ENCODE assay signal across 8 cellular contexts in genomic region chr17:54901230-54901847, GRCh38. TPM values are rescaled to one million over a fixed set of nuclear protein-coding genes. Genes with fewer than 3 reads are reported as not detected.
A peak's percentile ranks its signal among the peaks of the same experiment; 100 is the strongest.
DNase-seq lines count a peak whose midpoint lies in the region; ATAC-seq and TF ChIP-seq lines count a peak whose summit lies in the region.

No MANE protein-coding gene starts in this region.

- no peaks in the 10 kb centered on the region for H3K36me3 Mint-ChIP-seq in activated T-helper 1 cell treated with anti-CD3 and anti-CD28 coated beads, Interleukin-12 subunit alpha, Interleukin-12 subunit beta, Interleukin-2, Interleukin-4 antibody, amounts not matched to agents 30 ng/mL and 10 ng/mL and 1 ng/mL, durations not matched to agents 14 hours and 24 hours and 36 hours (ENCODE audit: low read depth)

- no peaks in the 10 kb centered on the region for H3K9me3 Mint-ChIP-seq in activated T-helper 1 cell treated with anti-CD3 and anti-CD28 coated beads, Interleukin-12 subunit alpha, Interleukin-12 subunit beta, Interleukin-2, Interleukin-4 antibody, amounts not matched to agents 30 ng/mL and 10 ng/mL and 1 ng/mL, durations not matched to agents 14 hours and 24 hours and 36 hours

- no peak for TF ChIP-seq POLR2A in testis (IDR thresholded peaks at IDR 0.05)

- ATAC-seq in GM21576 (IDR thresholded peaks at IDR 0.05; ENCODE audit: unreplicated experiment): no peak

- no peak for TF ChIP-seq CTCF in testis (IDR thresholded peaks at IDR 0.05)

- H3K4me1 ChIP-seq in testis: peaks cover 3% of the 10 kb centered on the region

- peaks cover 25% of the 10 kb centered on the region for H3K27me3 Mint-ChIP-seq in activated T-helper 1 cell treated with anti-CD3 and anti-CD28 coated beads, Interleukin-12 subunit alpha, Interleukin-12 subunit beta, Interleukin-2, Interleukin-4 antibody, amounts not matched to agents 30 ng/mL and 10 ng/mL and 1 ng/mL, durations not matched to agents 14 hours and 24 hours and 36 hours (ENCODE audit: insufficient read depth)

- no peak overlapping the region for H3K27ac Mint-ChIP-seq in activated T-helper 1 cell treated with anti-CD3 and anti-CD28 coated beads, Interleukin-12 subunit alpha, Interleukin-12 subunit beta, Interleukin-2, Interleukin-4 antibody, amounts not matched to agents 30 ng/mL and 10 ng/mL and 1 ng/mL, durations not matched to agents 14 hours and 24 hours and 36 hours

- no peaks in the 10 kb centered on the region for H3K27me3 ChIP-seq in testis

- DNase-seq in COLO668 (lab: John Stamatoyannopoulos, UW; ENCODE audit: unreplicated experiment): peak; percentile 12
- peak; percentile 16 for DNase-seq in HS-5 (ENCODE audit: low read depth)
- DNase-seq in activated T-helper 1 cell treated with anti-CD3 and anti-CD28 coated beads, Interleukin-12 subunit alpha, Interleukin-12 subunit beta, Interleukin-2, Interleukin-4 antibody, amounts not matched to agents 30 ng/mL and 10 ng/mL and 1 ng/mL, durations not matched to agents 14 hours and 24 hours and 36 hours (ENCODE audit: low spot score): no peak
- no peak for DNase-seq in testis
- no peak for DNase-seq in DMS79 (lab: John Stamatoyannopoulos, UW)
- DNase-seq in activated CD4-positive, alpha-beta T cell treated with anti-CD3 and anti-CD28 coated beads for 1 hour: no peak

- no peaks in the 10 kb centered on the region for H3K9me3 ChIP-seq in testis

- no peaks in the 10 kb centered on the region for H3K36me3 ChIP-seq in testis (ENCODE audit: low read depth, missing control alignments)

- 42 to 61% methylated on average over 9 of the region's 9 CpGs for WGBS in testis, 2 donors

- H3K4me3 ChIP-seq in iPS-11a (ENCODE audit: low read depth, low read length): peak overlapping the region; percentile 79
- peak overlapping the region; percentile 58 to 75 for H3K4me3 ChIP-seq in testis

- H3K4me3 Mint-ChIP-seq in activated T-helper 1 cell treated with anti-CD3 and anti-CD28 coated beads, Interleukin-12 subunit alpha, Interleukin-12 subunit beta, Interleukin-2, Interleukin-4 antibody, amounts not matched to agents 30 ng/mL and 10 ng/mL and 1 ng/mL, durations not matched to agents 14 hours and 24 hours and 36 hours: peak overlapping the region; percentile 4

- no peak overlapping the region for H3K27ac ChIP-seq in testis

- peaks cover 8% of the 10 kb centered on the region for H3K4me1 Mint-ChIP-seq in activated T-helper 1 cell treated with anti-CD3 and anti-CD28 coated beads, Interleukin-12 subunit alpha, Interleukin-12 subunit beta, Interleukin-2, Interleukin-4 antibody, amounts not matched to agents 30 ng/mL and 10 ng/mL and 1 ng/mL, durations not matched to agents 14 hours and 24 hours and 36 hours (ENCODE audit: low read depth)

- intact Hi-C loops in activated T-helper 1 cell treated with anti-CD3 and anti-CD28 coated beads, Interleukin-12 subunit alpha, Interleukin-12 subunit beta, Interleukin-2, Interleukin-4 antibody, amounts not matched to agents 30 ng/mL and 10 ng/mL and 1 ng/mL, durations not matched to agents 14 hours and 24 hours and 36 hours (cut with micrococcal nuclease): loop anchor here (2.0 kb wide), 1 partner anchor 65 kb away; no protein-coding TSS in a partner anchor
- intact Hi-C loops in testis (cut with DNase I; ENCODE audit: low total_unique reads): no loop called here

RNA-seq across cellular contexts. Expression of gene TOM1L1, which starts 0.7 kb away (rescaled TPM):
- total RNA-seq in activated T-helper 1 cell treated with anti-CD3 and anti-CD28 coated beads, Interleukin-12 subunit alpha, Interleukin-12 subunit beta, Interleukin-2, Interleukin-4 antibody, amounts not matched to agents 30 ng/mL and 10 ng/mL and 1 ng/mL, durations not matched to agents 14 hours and 24 hours and 36 hours: 0.32 and 0.41 TPM in 2 replicates
- 10 to 100 TPM; 28.7 to 35.5 TPM for total RNA-seq in testis
- 27.9 TPM for polyA plus RNA-seq in testis (ENCODE audit: insufficient read depth, low read depth, low replicate concordance)

Comparison
In these comparisons a context has a peak if more than half of its experiments do, and no peak if none do; other contexts are left out.
1. DNase-seq: peak in COLO668 (single experiment) and HS-5 (single experiment); none in activated T-helper 1 cell treated with anti-CD3 and anti-CD28 coated beads, Interleukin-12 subunit alpha, Interleukin-12 subunit beta, Interleukin-2, Interleukin-4 antibody, amounts not matched to agents 30 ng/mL and 10 ng/mL and 1 ng/mL, durations not matched to agents 14 hours and 24 hours and 36 hours (single experiment), testis (single experiment), DMS79 (single experiment) and activated CD4-positive, alpha-beta T cell treated with anti-CD3 and anti-CD28 coated beads for 1 hour (single experiment).
2. RNA of gene TOM1L1, which starts 0.7 kb away (total RNA-seq): 28.7 to 35.5 TPM in testis; 0.32 to 0.41 TPM in activated T-helper 1 cell treated with anti-CD3 and anti-CD28 coated beads, Interleukin-12 subunit alpha, Interleukin-12 subunit beta, Interleukin-2, Interleukin-4 antibody, amounts not matched to agents 30 ng/mL and 10 ng/mL and 1 ng/mL, durations not matched to agents 14 hours and 24 hours and 36 hours; every median in the first group is over 10 times any median in the second.